ENCODE assay signal across 9 cellular contexts in genomic region chr15:53808058-53808703, GRCh38. TPM values are rescaled to one million over a fixed set of nuclear protein-coding genes. Genes with fewer than 3 reads are reported as not detected.
A peak's percentile ranks its signal among the peaks of the same experiment; 100 is the strongest.
DNase-seq lines count a peak whose midpoint lies in the region; ATAC-seq and TF ChIP-seq lines count a peak whose summit lies in the region.
"Had no signal": no experiment of that assay in that cellular context is flagged by ENCODE, and none has a peak within 500 bp of the region (broad histone marks: within the 10 kb centered on the region; RNA-seq: fewer than 3 reads in every experiment).

No MANE protein-coding gene starts in this region.

- DNase-seq in DMS79 treated with DMSO at 0.1 percent for 48 hours (lab: John Stamatoyannopoulos, UW) (peak; percentile 11), DMS79 (lab: John Stamatoyannopoulos, UW) (no peak), NCI-H526 treated with DMSO at 0.1 percent for 48 hours (lab: John Stamatoyannopoulos, UW) (peak; percentile 2), endothelial cell (ENCODE audit: low spot score) (no peak), retinal pigment epithelial cell (ENCODE audit: low read depth) (no peak), GF-D8 (lab: John Stamatoyannopoulos, UW) (no peak)

- no peaks in the 10 kb centered on the region for H3K27me3 Mint-ChIP-seq in endothelial cell (ENCODE audit: unreplicated experiment)

- no peak for ATAC-seq in HG02884 (IDR thresholded peaks at IDR 0.05; ENCODE audit: unreplicated experiment)
- no peak for ATAC-seq in GM19324 (IDR thresholded peaks at IDR 0.05; ENCODE audit: low FRiP score, unreplicated experiment)

- no peak overlapping the region for H3K27ac Mint-ChIP-seq in endothelial cell (ENCODE audit: unreplicated experiment)

- TF ChIP-seq CTCF in endothelial cell (IDR thresholded peaks at IDR 0.05; ENCODE audit: unreplicated experiment) (peak; percentile 85), retinal pigment epithelial cell (conservative IDR thresholded peaks at IDR 0.05; ENCODE audit: low read depth, low read length) (peak; percentile 59)

- H3K4me3 ChIP-seq in retinal pigment epithelial cell (ENCODE audit: low read length): no peak overlapping the region

- H3K36me3 Mint-ChIP-seq in endothelial cell (ENCODE audit: low read depth, unreplicated experiment): no peaks in the 10 kb centered on the region

- H3K4me1 Mint-ChIP-seq in endothelial cell (ENCODE audit: unreplicated experiment): peaks cover 12% of the 10 kb centered on the region

- H3K9me3 Mint-ChIP-seq in endothelial cell (ENCODE audit: unreplicated experiment): no peaks in the 10 kb centered on the region

- no peak overlapping the region for H3K4me3 Mint-ChIP-seq in endothelial cell (ENCODE audit: unreplicated experiment)

RNA-seq across cellular contexts. Expression of gene WDR72, which starts 48.7 kb away (rescaled TPM):
- total RNA-seq in endothelial cell (ENCODE audit: unreplicated experiment): 0.59 TPM
- total RNA-seq: T-helper 1 cell treated with Interleukin-12 subunit alpha and Interleukin-12 subunit beta and Interleukin-4 antibody, amounts not matched to agents 30 ng/mL and 1 ng/mL, for 36 hours had no signal

Comparison
In these comparisons a context has a peak if more than half of its experiments do, and no peak if none do; other contexts are left out.
1. DNase-seq: peak in DMS79 treated with DMSO at 0.1 percent for 48 hours (single experiment) and NCI-H526 treated with DMSO at 0.1 percent for 48 hours (single experiment); none in DMS79 (single experiment), endothelial cell (single experiment), retinal pigment epithelial cell (single experiment) and GF-D8 (single experiment).